ENCODE assay signal across 14 cellular contexts in the genomic region with DNA sequence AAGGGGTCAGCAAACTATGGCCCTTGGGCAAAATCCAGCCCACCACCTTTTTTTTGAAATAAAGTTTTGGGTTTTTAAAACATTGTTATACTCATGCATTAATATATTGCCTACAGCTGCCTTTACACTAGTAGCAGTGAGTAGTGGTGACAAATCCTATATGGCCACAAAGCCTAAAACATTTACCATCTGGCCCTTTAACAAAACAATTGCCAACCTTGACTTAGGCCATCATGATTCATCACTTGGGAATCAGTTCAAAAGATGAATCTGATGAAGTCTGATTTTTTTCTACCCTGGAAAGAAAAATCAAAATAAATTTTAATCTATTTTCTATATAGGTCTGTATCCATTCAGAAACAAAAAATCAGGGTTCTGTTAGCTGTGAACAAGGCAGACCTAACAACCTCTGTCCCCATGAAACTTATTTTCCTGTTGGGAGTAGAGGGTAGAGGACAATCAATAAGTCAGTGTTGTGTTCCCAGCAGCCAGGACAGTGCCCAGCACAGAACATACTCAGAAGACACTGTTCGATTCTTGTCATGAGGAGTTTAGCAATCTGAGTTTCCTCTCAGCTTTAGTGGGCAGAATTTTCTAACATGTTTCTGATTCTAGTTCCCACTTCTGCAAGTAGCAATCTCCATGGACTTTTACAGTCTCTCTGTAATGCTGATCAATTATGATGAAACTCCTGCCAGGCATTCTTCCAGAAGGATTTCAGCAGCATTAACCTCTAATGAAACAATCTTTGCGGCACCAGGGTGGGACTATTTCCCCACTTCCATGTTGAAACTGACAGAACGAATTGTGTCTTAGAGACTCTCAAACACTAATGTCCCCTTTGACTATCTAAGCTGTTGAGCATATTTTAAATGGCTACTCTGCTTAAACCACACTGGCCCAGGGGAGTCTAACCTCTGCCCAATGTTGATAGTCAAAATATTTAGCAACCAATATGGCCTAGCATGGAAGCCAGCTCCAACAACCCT.
DNase-seq lines count a peak whose midpoint lies in the region; ATAC-seq, FAIRE-seq and TF ChIP-seq lines count a peak whose summit lies in the region.
"Had no signal": no experiment of that assay in that cellular context is flagged by ENCODE, and none has a peak within 500 bp of the region (broad histone marks: within the 10 kb centered on the region; RNA-seq: fewer than 3 reads in every experiment).

No MANE protein-coding gene starts in this region.

- peak overlapping the region; percentile 17; the same call in 1 of the 2 replicates for H3K27ac Mint-ChIP-seq in HFFc6
- H3K27ac Mint-ChIP-seq in neural progenitor cell: no peak overlapping the region

- no peaks in the 10 kb centered on the region for H4K20me1 ChIP-seq in neural progenitor cell (ENCODE audit: low read depth)

- H3K27me3 Mint-ChIP-seq in HFFc6 (ENCODE audit: insufficient read depth) (no peaks in the 10 kb centered on the region; the same call in 1 of the 2 replicates), neural progenitor cell (ENCODE audit: insufficient read depth, low read depth) (peaks cover 5% of the 10 kb centered on the region)

- peak overlapping the region; percentile 64 to 83 for H3K27ac ChIP-seq in A549
- no peak overlapping the region for H3K27ac ChIP-seq in neural progenitor cell

- no peak for TF ChIP-seq RAD21 in A549 (conservative IDR thresholded peaks at IDR 0.05 in 1 of 2, IDR thresholded peaks at IDR 0.05 in 1 of 2)

- TF ChIP-seq CTCF in A549 (IDR thresholded peaks at IDR 0.05) (no peak), HFFc6 (IDR thresholded peaks at IDR 0.05) (no peak), astrocyte of the spinal cord (IDR thresholded peaks at IDR 0.05; ENCODE audit: low read depth, low read length) (no peak), neural progenitor cell (IDR thresholded peaks at IDR 0.05) (no peak), GM10266 (IDR thresholded peaks at IDR 0.05; ENCODE audit: control insufficient read depth, insufficient read depth, low read depth, missing control alignments) (no peak)

- H3K4me3 Mint-ChIP-seq in HFFc6: no peak overlapping the region
- no peak overlapping the region for H3K4me3 Mint-ChIP-seq in neural progenitor cell

- H3K79me2 ChIP-seq in neural progenitor cell (ENCODE audit: low read depth): no peaks in the 10 kb centered on the region

- no peak overlapping the region for H2AFZ ChIP-seq in neural progenitor cell (replicated peaks)

- peaks cover 14% of the 10 kb centered on the region; the same call in 1 of the 2 replicates for H3K9me3 Mint-ChIP-seq in HFFc6
- peaks cover 22% of the 10 kb centered on the region for H3K9me3 Mint-ChIP-seq in neural progenitor cell

- H3K4me1 ChIP-seq in A549: peaks cover 13% of the 10 kb centered on the region
- H3K4me1 ChIP-seq in neural progenitor cell: no peaks in the 10 kb centered on the region

- CTCF ChIA-PET in A549 (lab: Yijun Ruan, JAX): interaction anchor here (1.2 to 1.5 kb wide), 3 partner anchors 11 to 185 kb away, joined by 3 to 4 read pairs (median 3); no protein-coding TSS in a partner anchor

- H3K36me3 Mint-ChIP-seq in HFFc6 (ENCODE audit: low read depth) (peaks cover 22% of the 10 kb centered on the region), neural progenitor cell (no peaks in the 10 kb centered on the region)

- peak; percentile 77 for FAIRE-seq in A549 (lab: Jason Lieb, UNC)

- H3K9me3 ChIP-seq in A549 (peaks cover 14% of the 10 kb centered on the region; the same call in 1 of the 3 replicates), neural progenitor cell (ENCODE audit: low read depth) (no peaks in the 10 kb centered on the region)

- H3K9ac ChIP-seq in neural progenitor cell: no peak overlapping the region

- no peaks in the 10 kb centered on the region for H3F3A ChIP-seq in neural progenitor cell (ENCODE audit: low read depth)

- TF ChIP-seq POLR2A in A549 (IDR thresholded peaks at IDR 0.05; ENCODE audit: low read length): no peak

- in situ Hi-C loops in astrocyte of the spinal cord (cut with HindIII; ENCODE audit: low sequenced_read_pairs): no loop called here

- H3K36me3 ChIP-seq in neural progenitor cell: no peaks in the 10 kb centered on the region

- H3K4me1 Mint-ChIP-seq in HFFc6 (ENCODE audit: low read depth) (peaks cover 26% of the 10 kb centered on the region), neural progenitor cell (peaks cover 3% of the 10 kb centered on the region)

- WGBS in A549 (ENCODE audit: missing lambda C conversion rate): 75% methylated on average over 3 of the region's 3 CpGs

- H3K4me3 ChIP-seq in A549: no peak overlapping the region
- no peak overlapping the region for H3K4me3 ChIP-seq in astrocyte of the spinal cord (ENCODE audit: low read depth, low read length)
- H3K4me3 ChIP-seq in neural progenitor cell: no peak overlapping the region

- ATAC-seq in A549: peak in 1 of 2 experiments; percentile 31; a peak in 2 of 6 replicates
- no peak for ATAC-seq in HG02759 (IDR thresholded peaks at IDR 0.05; ENCODE audit: unreplicated experiment)

- no peak for TF ChIP-seq EP300 in A549 (IDR thresholded peaks at IDR 0.05)

- H3K27me3 ChIP-seq in neural progenitor cell: no peaks in the 10 kb centered on the region

- peak in 1 of 2 experiments; percentile 25 for DNase-seq in A549 (ENCODE audit: low read depth in 1 of 2, low spot score in 1 of 2)
- DNase-seq in HFFc6: peak; percentile 53
- peak; percentile 63 for DNase-seq in astrocyte of the spinal cord (ENCODE audit: low read depth, low spot score)
- peak; percentile 77 for DNase-seq in iris pigment epithelial cell (ENCODE audit: low read depth)
- DNase-seq in neural progenitor cell (ENCODE audit: low spot score): no peak
- no peak for DNase-seq in activated T-cell treated with anti-CD3 and anti-CD28 coated beads, Interleukin-2, amount 50 U/mL, for 1 hour
- DNase-seq in GM10266 (ENCODE audit: extremely low spot score): no peak
- DNase-seq: activated T-cell treated with anti-CD3 and anti-CD28 coated beads for 4 hours; hippocampal formation; NCI-H1694 treated with DMSO at 0.1 percent for 48 hours; NCI-H748 treated with DMSO at 0.1 percent for 48 hours; occipital lobe; stimulated activated CD8-positive, alpha-beta memory T cell treated with anti-CD3 and anti-CD28 coated beads, Interleukin-4, amount 100 ng/mL, for 48 hours had no signal

- POLR2A ChIA-PET in A549 (lab: Yijun Ruan, JAX): no interaction called here

- H3K4me2 ChIP-seq in A549: peak overlapping the region; percentile 50
- no peak overlapping the region for H3K4me2 ChIP-seq in neural progenitor cell

TF ChIP-seq in A549, 52 proteins besides CTCF, POLR2A, EP300 and RAD21 (continues in another document):
- TF ChIP-seq JUNB (IDR thresholded peaks at IDR 0.05): peak; percentile 34; the same call in 1 of the 2 replicates
- TF ChIP-seq POLR2AphosphoS2 (conservative IDR thresholded peaks at IDR 0.05; ENCODE audit: low read length): no peak
- TF ChIP-seq ESRRA (IDR thresholded peaks at IDR 0.05; ENCODE audit: borderline replicate concordance, low read length): no peak
- no peak for TF ChIP-seq GATA3 (IDR thresholded peaks at IDR 0.05; ENCODE audit: borderline replicate concordance)
- TF ChIP-seq FOSL2 (IDR thresholded peaks at IDR 0.05): no peak
- TF ChIP-seq FOSL2 (CRISPR knock-in tag; IDR thresholded peaks at IDR 0.05): peak; percentile 55
- TF ChIP-seq, protein P1, sequence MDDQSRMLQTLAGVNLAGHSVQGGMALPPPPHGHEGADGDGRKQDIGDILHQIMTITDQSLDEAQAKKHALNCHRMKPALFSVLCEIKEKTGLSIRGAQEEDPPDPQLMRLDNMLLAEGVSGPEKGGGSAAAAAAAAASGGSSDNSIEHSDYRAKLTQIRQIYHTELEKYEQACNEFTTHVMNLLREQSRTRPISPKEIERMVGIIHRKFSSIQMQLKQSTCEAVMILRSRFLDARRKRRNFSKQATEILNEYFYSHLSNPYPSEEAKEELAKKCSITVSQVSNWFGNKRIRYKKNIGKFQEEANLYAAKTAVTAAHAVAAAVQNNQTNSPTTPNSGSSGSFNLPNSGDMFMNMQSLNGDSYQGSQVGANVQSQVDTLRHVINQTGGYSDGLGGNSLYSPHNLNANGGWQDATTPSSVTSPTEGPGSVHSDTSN (IDR thresholded peaks at IDR 0.05): no peak
- TF ChIP-seq, protein P2, sequence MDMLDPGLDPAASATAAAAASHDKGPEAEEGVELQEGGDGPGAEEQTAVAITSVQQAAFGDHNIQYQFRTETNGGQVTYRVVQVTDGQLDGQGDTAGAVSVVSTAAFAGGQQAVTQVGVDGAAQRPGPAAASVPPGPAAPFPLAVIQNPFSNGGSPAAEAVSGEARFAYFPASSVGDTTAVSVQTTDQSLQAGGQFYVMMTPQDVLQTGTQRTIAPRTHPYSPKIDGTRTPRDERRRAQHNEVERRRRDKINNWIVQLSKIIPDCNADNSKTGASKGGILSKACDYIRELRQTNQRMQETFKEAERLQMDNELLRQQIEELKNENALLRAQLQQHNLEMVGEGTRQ (IDR thresholded peaks at IDR 0.05): no peak
- TF ChIP-seq TP53 (CRISPR knock-in tag; IDR thresholded peaks at IDR 0.05): no peak
- TF ChIP-seq, protein P3, sequence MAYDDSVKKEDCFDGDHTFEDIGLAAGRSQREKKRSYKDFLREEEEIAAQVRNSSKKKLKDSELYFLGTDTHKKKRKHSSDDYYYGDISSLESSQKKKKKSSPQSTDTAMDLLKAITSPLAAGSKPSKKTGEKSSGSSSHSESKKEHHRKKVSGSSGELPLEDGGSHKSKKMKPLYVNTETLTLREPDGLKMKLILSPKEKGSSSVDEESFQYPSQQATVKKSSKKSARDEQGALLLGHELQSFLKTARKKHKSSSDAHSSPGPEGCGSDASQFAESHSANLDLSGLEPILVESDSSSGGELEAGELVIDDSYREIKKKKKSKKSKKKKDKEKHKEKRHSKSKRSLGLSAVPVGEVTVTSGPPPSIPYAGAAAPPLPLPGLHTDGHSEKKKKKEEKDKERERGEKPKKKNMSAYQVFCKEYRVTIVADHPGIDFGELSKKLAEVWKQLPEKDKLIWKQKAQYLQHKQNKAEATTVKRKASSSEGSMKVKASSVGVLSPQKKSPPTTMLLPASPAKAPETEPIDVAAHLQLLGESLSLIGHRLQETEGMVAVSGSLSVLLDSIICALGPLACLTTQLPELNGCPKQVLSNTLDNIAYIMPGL (CRISPR knock-in tag; IDR thresholded peaks at IDR 0.05; ENCODE audit: borderline replicate concordance): no peak
- no peak for TF ChIP-seq HOXB13 (CRISPR knock-in tag; IDR thresholded peaks at IDR 0.05; ENCODE audit: low read depth)
- TF ChIP-seq CEBPB (IDR thresholded peaks at IDR 0.05): peak in 1 of 2 experiments; percentile 23; a peak in 1 of 4 replicates
- TF ChIP-seq MYC (IDR thresholded peaks at IDR 0.05; ENCODE audit: borderline replicate concordance, low read length): no peak
- TF ChIP-seq EHMT2 (IDR thresholded peaks at IDR 0.05; ENCODE audit: low read depth): no peak
- TF ChIP-seq RNF2 (IDR thresholded peaks at IDR 0.05; ENCODE audit: borderline replicate concordance, low read depth): no peak
- TF ChIP-seq HDAC2 (IDR thresholded peaks at IDR 0.05): no peak
- no peak for TF ChIP-seq HOXA7 (CRISPR knock-in tag; IDR thresholded peaks at IDR 0.05)
- no peak for TF ChIP-seq ZFP36 (IDR thresholded peaks at IDR 0.05; ENCODE audit: borderline replicate concordance, partially characterized antibody)
- no peak for TF ChIP-seq RFX5 (IDR thresholded peaks at IDR 0.05)
- no peak for TF ChIP-seq HOXB5 (CRISPR knock-in tag; IDR thresholded peaks at IDR 0.05)

Comparison
In these comparisons a context has a peak if more than half of its experiments do, and no peak if none do; other contexts are left out.
1. DNase-seq: peak in HFFc6 (single experiment), astrocyte of the spinal cord (single experiment) and iris pigment epithelial cell (single experiment); none in neural progenitor cell (single experiment), activated T-cell treated with anti-CD3 and anti-CD28 coated beads, Interleukin-2, amount 50 U/mL, for 1 hour (single experiment) and GM10266 (single experiment).